In genomic region chr9:133978226-133979123, GRCh38 we compare ENCODE assay signal across 2 cellular contexts.
TF ChIP-seq lines count a peak whose summit lies in the region.

No MANE protein-coding gene starts in this region.

TF ChIP-seq in IMR-90, 13 proteins besides CTCF, POLR2A, EP300 and RAD21:
- TF ChIP-seq RCOR1 (IDR thresholded peaks at IDR 0.05; ENCODE audit: insufficient replicate concordance, low read length) (no peak), CEBPB (IDR thresholded peaks at IDR 0.05; ENCODE audit: low read depth, low read length) (no peak), BHLHE40 (IDR thresholded peaks at IDR 0.05; ENCODE audit: low read depth, low read length) (no peak), ELK1 (IDR thresholded peaks at IDR 0.05; ENCODE audit: borderline replicate concordance, low read depth, low read length) (no peak), MAFK (IDR thresholded peaks at IDR 0.05; ENCODE audit: low read depth, low read length) (no peak), USF2 (IDR thresholded peaks at IDR 0.05; ENCODE audit: low read depth, low read length) (no peak), MAZ (IDR thresholded peaks at IDR 0.05; ENCODE audit: borderline replicate concordance, low read depth, low read length) (no peak), RFX5 (IDR thresholded peaks at IDR 0.05; ENCODE audit: low read depth, low read length) (no peak), FOS (IDR thresholded peaks at IDR 0.05; ENCODE audit: low read depth, low read length) (no peak), MXI1 (IDR thresholded peaks at IDR 0.05; ENCODE audit: borderline replicate concordance, low read depth, low read length) (no peak), NFE2L2 (IDR thresholded peaks at IDR 0.05; ENCODE audit: low read depth, low read length) (no peak), SMC3 (IDR thresholded peaks at IDR 0.05; ENCODE audit: low read depth, low read length) (no peak), CHD1 (IDR thresholded peaks at IDR 0.05; ENCODE audit: low read depth, low read length) (no peak)

TF ChIP-seq in HepG2, 621 proteins besides CTCF, POLR2A, EP300 and RAD21 (continues in another document):
- TF ChIP-seq NR2F2 (IDR thresholded peaks at IDR 0.05; ENCODE audit: borderline replicate concordance, low read depth) (0 out of 2 replicates have a peak, but pooled peaks have one; percentile 50), ZFY (CRISPR knock-in tag; IDR thresholded peaks at IDR 0.05) (no peak), REST (IDR thresholded peaks at IDR 0.05; ENCODE audit: borderline replicate concordance in 1 of 2, low read depth in 1 of 2, low read length in 2 of 2) (peak in 1 of 2 experiments; percentile 48; a peak in 1 of 4 replicates), SETDB1 (CRISPR knock-in tag; IDR thresholded peaks at IDR 0.05; ENCODE audit: borderline replicate concordance) (no peak), EEA1 (CRISPR knock-in tag; IDR thresholded peaks at IDR 0.05; ENCODE audit: borderline replicate concordance) (0 out of 2 replicates have a peak, but pooled peaks have one; percentile 15), ZNF776 (CRISPR knock-in tag; IDR thresholded peaks at IDR 0.05) (peak; percentile 21; the same call in 1 of the 2 replicates), NRL (CRISPR knock-in tag; IDR thresholded peaks at IDR 0.05; ENCODE audit: borderline replicate concordance) (no peak), TRIM24 (CRISPR knock-in tag; IDR thresholded peaks at IDR 0.05) (no peak), ZNF530 (CRISPR knock-in tag; IDR thresholded peaks at IDR 0.05; ENCODE audit: low read depth) (no peak), HOMEZ (CRISPR knock-in tag; IDR thresholded peaks at IDR 0.05; ENCODE audit: low read depth) (no peak), ZNF790 (CRISPR knock-in tag; IDR thresholded peaks at IDR 0.05; ENCODE audit: borderline replicate concordance) (peak; percentile 4; the same call in 1 of the 2 replicates), IRF9 (CRISPR knock-in tag; IDR thresholded peaks at IDR 0.05; ENCODE audit: borderline replicate concordance) (no peak; the same call in 1 of the 2 replicates), ZNF33A (CRISPR knock-in tag; IDR thresholded peaks at IDR 0.05; ENCODE audit: borderline replicate concordance) (no peak), ZNF274 (CRISPR knock-in tag; IDR thresholded peaks at IDR 0.05) (no peak), GRHL1 (CRISPR knock-in tag; conservative IDR thresholded peaks at IDR 0.05) (no peak), ZNF546 (CRISPR knock-in tag; conservative IDR thresholded peaks at IDR 0.05) (0 out of 2 replicates have a peak, but pooled peaks have one; percentile 15), SKIL (CRISPR knock-in tag; IDR thresholded peaks at IDR 0.05; ENCODE audit: borderline replicate concordance) (peak; percentile 77; the same call in 1 of the 2 replicates), ATF7-NPFF (CRISPR knock-in tag; IDR thresholded peaks at IDR 0.05; ENCODE audit: low read depth) (no peak), MIER3 (CRISPR knock-in tag; IDR thresholded peaks at IDR 0.05; ENCODE audit: borderline replicate concordance) (peak; percentile 60; the same call in 1 of the 2 replicates), STAT6 (CRISPR knock-in tag; IDR thresholded peaks at IDR 0.05; ENCODE audit: borderline replicate concordance) (no peak), ZNF275 (CRISPR knock-in tag; IDR thresholded peaks at IDR 0.05; ENCODE audit: borderline replicate concordance) (no peak; the same call in 1 of the 2 replicates), NR3C1 (CRISPR knock-in tag; IDR thresholded peaks at IDR 0.05) (no peak), ZNF564 (CRISPR knock-in tag; IDR thresholded peaks at IDR 0.05) (no peak), CC2D1A (CRISPR knock-in tag; IDR thresholded peaks at IDR 0.05) (no peak), ONECUT2 (CRISPR knock-in tag; IDR thresholded peaks at IDR 0.05) (no peak), ZNF556 (CRISPR knock-in tag; IDR thresholded peaks at IDR 0.05; ENCODE audit: borderline replicate concordance) (no peak), TOE1 (CRISPR knock-in tag; IDR thresholded peaks at IDR 0.05) (0 out of 2 replicates have a peak, but pooled peaks have one; percentile 18), KDM2A (CRISPR knock-in tag; IDR thresholded peaks at IDR 0.05; ENCODE audit: borderline replicate concordance, low read depth) (peak; percentile 58; the same call in 1 of the 2 replicates), ZSCAN9 (CRISPR knock-in tag; IDR thresholded peaks at IDR 0.05; ENCODE audit: borderline replicate concordance) (peak; percentile 56; the same call in 1 of the 2 replicates), ZNF574 (CRISPR knock-in tag; IDR thresholded peaks at IDR 0.05) (peak; percentile 55; the same call in 1 of the 2 replicates), MIXL1 (CRISPR knock-in tag; IDR thresholded peaks at IDR 0.05) (0 out of 2 replicates have a peak, but pooled peaks have one; percentile 23), ZNF256 (CRISPR knock-in tag; conservative IDR thresholded peaks at IDR 0.05) (no peak), ZNF547 (CRISPR knock-in tag; IDR thresholded peaks at IDR 0.05) (no peak), ZNF253 (CRISPR knock-in tag; IDR thresholded peaks at IDR 0.05; ENCODE audit: borderline replicate concordance) (no peak), GTF2F1 (IDR thresholded peaks at IDR 0.05; ENCODE audit: low read length) (no peak), ZMYM4 (CRISPR knock-in tag; IDR thresholded peaks at IDR 0.05) (0 out of 2 replicates have a peak, but pooled peaks have one; percentile 28), MTERF4 (CRISPR knock-in tag; IDR thresholded peaks at IDR 0.05) (no peak)
